ENCODE assay signal across 9 cellular contexts in genomic region chr1:147545133-147545532, GRCh38. TPM values are rescaled to one million over a fixed set of nuclear protein-coding genes. Genes with fewer than 3 reads are reported as not detected.
DNase-seq lines count a peak whose midpoint lies in the region; ATAC-seq, FAIRE-seq and TF ChIP-seq lines count a peak whose summit lies in the region.
"Had no signal": no experiment of that assay in that cellular context is flagged by ENCODE, and none has a peak within 500 bp of the region (broad histone marks: within the 10 kb centered on the region; RNA-seq: fewer than 3 reads in every experiment).

No MANE protein-coding gene starts in this region.

- no peak for ATAC-seq in HG03378 (IDR thresholded peaks at IDR 0.05; ENCODE audit: unreplicated experiment)
- no peak for ATAC-seq in HG03521 (IDR thresholded peaks at IDR 0.05; ENCODE audit: unreplicated experiment)
- ATAC-seq: right cardiac atrium had no signal

- no peak for TF ChIP-seq POLR2A in GM12891 (IDR thresholded peaks at IDR 0.05; ENCODE audit: low read depth, low read length)

- peak; percentile 94 for FAIRE-seq in GM12891 (lab: Jason Lieb, UNC)
- no peak for FAIRE-seq in frontal cortex (lab: Jason Lieb, UNC)

- no peak for DNase-seq in GM12891 (ENCODE audit: insufficient read length, low spot score)
- DNase-seq in LoVo (ENCODE audit: low spot score), result peak; percentile 76
- DNase-seq in activated CD8-positive, alpha-beta memory T cell treated with anti-CD3 and anti-CD28 coated beads, Interleukin-2, amount 50 U/mL, for 24 hours (ENCODE audit: extremely low read depth), result peak; percentile 80
- DNase-seq in fibroblast of the conjunctiva (ENCODE audit: low read depth), result peak; percentile 14
- peak; percentile 81 to 86 for DNase-seq in stimulated activated CD4-positive, alpha-beta T cell treated with anti-CD3 and anti-CD28 coated beads, Interleukin-2, amount 100 ng/mL, for 24 hours
- DNase-seq in frontal cortex (ENCODE audit: low spot score in 2 of 2), result no peak

TF ChIP-seq in GM12891, 5 proteins besides CTCF, POLR2A, EP300 and RAD21:
- TF ChIP-seq TAF1 (IDR thresholded peaks at IDR 0.05; ENCODE audit: low read depth, low read length) (no peak), POU2F2 (IDR thresholded peaks at IDR 0.05; ENCODE audit: low read depth, low read length) (peak; percentile 37; the same call in 1 of the 2 replicates), SPI1 (IDR thresholded peaks at IDR 0.05; ENCODE audit: low read depth, low read length) (no peak), PAX5 (IDR thresholded peaks at IDR 0.05; ENCODE audit: insufficient read depth, low read length, severe bottlenecking) (no peak)

RNA-seq across cellular contexts. Expression of gene BCL9, which starts 3.8 kb away (rescaled TPM):
- 7.4 TPM for polyA plus RNA-seq in GM12891 (2012; ENCODE audit: low read depth, missing spikeins)
- 10.6 TPM for total RNA-seq in frontal cortex

Comparison
In these comparisons a context has a peak if more than half of its experiments do, and no peak if none do; other contexts are left out.
1. DNase-seq: peak in LoVo (single experiment), activated CD8-positive, alpha-beta memory T cell treated with anti-CD3 and anti-CD28 coated beads, Interleukin-2, amount 50 U/mL, for 24 hours (single experiment), fibroblast of the conjunctiva (single experiment) and stimulated activated CD4-positive, alpha-beta T cell treated with anti-CD3 and anti-CD28 coated beads, Interleukin-2, amount 100 ng/mL, for 24 hours (2 of 2); none in GM12891 (single experiment) and frontal cortex (0 of 2).